ENCODE assay signal across 1 cellular context in genomic region chr1:219159946-219160645, GRCh38.
TF ChIP-seq lines count a peak whose summit lies in the region.

No MANE protein-coding gene starts in this region.

TF ChIP-seq in K562, 482 proteins besides CTCF, POLR2A, EP300 and RAD21:
- TF ChIP-seq ZNF592 (IDR thresholded peaks at IDR 0.05), result 0 out of 2 replicates have a peak, but pooled peaks have one; percentile 35
- TF ChIP-seq RERE (CRISPR knock-in tag; IDR thresholded peaks at IDR 0.05; ENCODE audit: borderline replicate concordance), result no peak
TF ChIP-seq in K562: peak in this region for 1.
